In genomic region chr10:52297727-52298126, GRCh38 we compare ENCODE assay signal across 1 cellular context.
TF ChIP-seq lines count a peak whose summit lies in the region.

No MANE protein-coding gene starts in this region.

TF ChIP-seq in H1, 55 proteins besides CTCF, POLR2A, EP300 and RAD21 (continued from another document):
- TF ChIP-seq SIN3A (conservative IDR thresholded peaks at IDR 0.05 in 1 of 2, IDR thresholded peaks at IDR 0.05 in 1 of 2; ENCODE audit: low read depth in 1 of 2, low read length in 2 of 2) (no peak), HDAC6 (IDR thresholded peaks at IDR 0.05; ENCODE audit: low read depth, low read length) (no peak), EGR1 (IDR thresholded peaks at IDR 0.05; ENCODE audit: borderline replicate concordance, low read depth, low read length) (no peak), MAX (IDR thresholded peaks at IDR 0.05) (no peak), KDM1A (IDR thresholded peaks at IDR 0.05; ENCODE audit: borderline replicate concordance, low read length) (no peak), SP1 (IDR thresholded peaks at IDR 0.05; ENCODE audit: low read depth, low read length) (no peak), BRCA1 (IDR thresholded peaks at IDR 0.05; ENCODE audit: low read depth, low read length) (no peak), ATF3 (IDR thresholded peaks at IDR 0.05; ENCODE audit: insufficient read depth, low read depth, low read length) (no peak)
